Comparison of ENCODE assay signal across 13 cellular contexts in genomic region chr5:157558681-157559080, GRCh38. TPM values are rescaled to one million over a fixed set of nuclear protein-coding genes. Genes with fewer than 3 reads are reported as not detected.
A peak's percentile ranks its signal among the peaks of the same experiment; 100 is the strongest.
DNase-seq lines count a peak whose midpoint lies in the region.
"Had no signal": no experiment of that assay in that cellular context is flagged by ENCODE, and none has a peak within 500 bp of the region (broad histone marks: within the 10 kb centered on the region; RNA-seq: fewer than 3 reads in every experiment).

No MANE protein-coding gene starts in this region.

- H3K27me3 ChIP-seq in SJSA1 (replicated peaks) = no peaks in the 10 kb centered on the region
- H3K27me3 ChIP-seq in skeletal muscle satellite cell (ENCODE audit: control insufficient read depth, insufficient read depth, low read length) = no peaks in the 10 kb centered on the region

- H3K9me3 ChIP-seq in SJSA1 (replicated peaks) (no peaks in the 10 kb centered on the region), skeletal muscle satellite cell (replicated peaks; ENCODE audit: low read length) (no peaks in the 10 kb centered on the region)

- H3K4me1 ChIP-seq in SJSA1 (replicated peaks) (peaks cover 78% of the 10 kb centered on the region), skeletal muscle satellite cell (ENCODE audit: control insufficient read depth, insufficient read depth, low read length) (peaks cover 78% of the 10 kb centered on the region)

- H3K9ac ChIP-seq in skeletal muscle satellite cell (ENCODE audit: low read depth, low read length) = peak overlapping the region; percentile 12

- H3K4me3 ChIP-seq in SJSA1 (no peak overlapping the region), skeletal muscle satellite cell (ENCODE audit: low read length) (peak overlapping the region; percentile 13)

- H3K4me2 ChIP-seq in skeletal muscle satellite cell (ENCODE audit: low read length) = peak overlapping the region; percentile 45

- peak overlapping the region; percentile 47 for H3K27ac ChIP-seq in SJSA1

- DNase-seq in GM03348 (ENCODE audit: low spot score) (peak; percentile 37), SJSA1 (ENCODE audit: low read depth in 1 of 2, low spot score in 2 of 2) (no peak), fibroblast of peridontal ligament (ENCODE audit: extremely low read depth) (peak; percentile 46), SW 1271 (lab: John Stamatoyannopoulos, UW) (no peak), NCI-H524 treated with DMSO at 0.1 percent for 48 hours (lab: John Stamatoyannopoulos, UW) (no peak), NCI-H446 treated with DMSO at 0.1 percent for 48 hours (lab: John Stamatoyannopoulos, UW) (no peak)
- DNase-seq: activated CD4-positive, alpha-beta T cell treated with anti-CD3 and anti-CD28 coated beads for 48 hours; amygdala; CD4-positive, CD25-positive, alpha-beta regulatory T cell; GDM1; H9; NCI-H2171 had no signal

- H3K36me3 ChIP-seq in SJSA1 (peaks cover 67% of the 10 kb centered on the region), skeletal muscle satellite cell (ENCODE audit: insufficient read depth, low read length) (peaks cover 11% of the 10 kb centered on the region)

RNA-seq across cellular contexts. Expression of gene ADAM19, which starts 16.9 kb away (rescaled TPM):
- 30.0 and 48.7 TPM in 2 replicates for total RNA-seq in SJSA1 (2014; rRNA removed; shearing (Covaris generic))
- total RNA-seq in skeletal muscle satellite cell (2012; rRNA removed) = 0.76 and 7.6 TPM in 2 replicates

Comparison
In these comparisons a context has a peak if more than half of its experiments do, and no peak if none do; other contexts are left out.
1. DNase-seq: peak in GM03348 (single experiment) and fibroblast of peridontal ligament (single experiment); none in SJSA1 (0 of 2), SW 1271 (0 of 2), NCI-H524 treated with DMSO at 0.1 percent for 48 hours (single experiment) and NCI-H446 treated with DMSO at 0.1 percent for 48 hours (single experiment).